Comparison of ENCODE assay signal across 1 cellular context in the genomic region with DNA sequence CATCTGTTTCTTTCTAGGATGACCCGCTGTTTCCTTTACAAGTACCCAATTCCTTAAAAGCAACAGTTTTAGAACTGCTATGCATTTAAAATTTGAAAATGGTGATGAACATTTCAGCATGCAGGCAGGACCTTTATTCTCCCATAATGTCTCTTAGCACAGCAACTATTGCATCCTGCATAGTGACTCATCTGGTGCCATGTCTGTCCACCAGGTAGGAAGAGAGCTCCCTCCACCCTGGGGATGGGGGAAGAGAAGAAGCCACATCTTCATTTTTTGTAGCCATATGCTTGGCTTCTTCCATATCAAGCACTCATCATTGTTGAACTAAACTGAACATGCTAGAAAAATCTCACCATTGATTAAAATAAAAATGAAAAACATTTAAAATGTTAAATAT.
TF ChIP-seq lines count a peak whose summit lies in the region.

No MANE protein-coding gene starts in this region.

TF ChIP-seq in K562, 482 proteins besides CTCF, POLR2A, EP300 and RAD21:
- no peak for TF ChIP-seq SMC3 (conservative IDR thresholded peaks at IDR 0.05; ENCODE audit: insufficient read depth, low read depth, low read length)
- no peak for TF ChIP-seq ZNF217 (CRISPR knock-in tag; IDR thresholded peaks at IDR 0.05)
- TF ChIP-seq ZNF764 (CRISPR knock-in tag; IDR thresholded peaks at IDR 0.05; ENCODE audit: low read depth), result no peak
- TF ChIP-seq CHD1 (IDR thresholded peaks at IDR 0.05; ENCODE audit: low read length), result no peak
